8 cellular contexts compared by ENCODE assay signal in the genomic region with DNA sequence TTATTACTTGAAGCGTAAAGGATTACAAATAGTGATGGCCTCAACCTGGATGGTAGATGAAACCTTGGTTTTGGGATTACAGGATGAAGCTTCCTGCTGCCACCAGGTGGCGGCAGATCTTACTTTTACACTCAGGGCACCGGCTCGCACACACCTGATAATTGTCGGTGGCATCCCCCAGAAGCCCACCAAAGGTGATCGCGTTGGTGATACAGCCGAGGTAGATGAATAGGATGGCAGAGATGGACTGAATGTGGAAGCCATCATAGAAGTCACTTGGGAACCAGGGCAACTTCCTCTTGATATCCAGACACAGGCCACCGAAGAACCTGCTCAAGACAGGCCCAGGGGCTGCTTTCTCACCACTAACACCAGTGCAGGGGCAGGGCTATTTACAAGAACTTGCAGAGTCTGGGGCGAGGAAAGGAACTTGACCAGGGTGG. TPM values are rescaled to one million over a fixed set of nuclear protein-coding genes. Genes with fewer than 3 reads are reported as not detected.
A peak's percentile ranks its signal among the peaks of the same experiment; 100 is the strongest.
DNase-seq lines count a peak whose midpoint lies in the region; ATAC-seq and TF ChIP-seq lines count a peak whose summit lies in the region.

No MANE protein-coding gene starts in this region.

- no peak overlapping the region for H3K27ac Mint-ChIP-seq in natural killer cell
- no peak overlapping the region for H3K27ac Mint-ChIP-seq in natural killer cell treated with Interleukin-12 subunit alpha and Interleukin-12 subunit beta and Interleukin-15 and Interleukin-18, amount 100 ng/mL, for 72 hours
- no peak overlapping the region for H3K27ac Mint-ChIP-seq in effector memory CD8-positive, alpha-beta T cell

- peak in 2 of 3 donors; percentile 63 to 68 for ATAC-seq in natural killer cell
- ATAC-seq in natural killer cell treated with Interleukin-12 subunit alpha and Interleukin-12 subunit beta and Interleukin-15 and Interleukin-18, amount 100 ng/mL, for 72 hours, result no peak
- ATAC-seq in effector memory CD8-positive, alpha-beta T cell (replicated peaks), result peak; percentile 67

- intact Hi-C loops in natural killer cell (cut with micrococcal nuclease), result loop anchor here (1.0 to 2.0 kb wide), 3 partner anchors 85 to 283 kb away; no protein-coding TSS in a partner anchor

- no peaks in the 10 kb centered on the region for H3K9me3 Mint-ChIP-seq in natural killer cell
- no peaks in the 10 kb centered on the region for H3K9me3 Mint-ChIP-seq in natural killer cell treated with Interleukin-12 subunit alpha and Interleukin-12 subunit beta and Interleukin-15 and Interleukin-18, amount 100 ng/mL, for 72 hours
- H3K9me3 Mint-ChIP-seq in effector memory CD8-positive, alpha-beta T cell, result no peaks in the 10 kb centered on the region

- TF ChIP-seq CTCF in natural killer cell (IDR thresholded peaks at IDR 0.05), result peak; percentile 81

- no peaks in the 10 kb centered on the region for H3K36me3 Mint-ChIP-seq in natural killer cell
- no peaks in the 10 kb centered on the region for H3K36me3 Mint-ChIP-seq in natural killer cell treated with Interleukin-12 subunit alpha and Interleukin-12 subunit beta and Interleukin-15 and Interleukin-18, amount 100 ng/mL, for 72 hours
- H3K36me3 Mint-ChIP-seq in effector memory CD8-positive, alpha-beta T cell (ENCODE audit: insufficient read depth), result peaks cover 9% of the 10 kb centered on the region

- H3K4me3 Mint-ChIP-seq in natural killer cell, result no peak overlapping the region
- no peak overlapping the region for H3K4me3 Mint-ChIP-seq in natural killer cell treated with Interleukin-12 subunit alpha and Interleukin-12 subunit beta and Interleukin-15 and Interleukin-18, amount 100 ng/mL, for 72 hours
- no peak overlapping the region for H3K4me3 Mint-ChIP-seq in effector memory CD8-positive, alpha-beta T cell

- H3K4me1 Mint-ChIP-seq in natural killer cell, result peaks cover 0 to 3% of the 10 kb centered on the region in 2 donors
- H3K4me1 Mint-ChIP-seq in natural killer cell treated with Interleukin-12 subunit alpha and Interleukin-12 subunit beta and Interleukin-15 and Interleukin-18, amount 100 ng/mL, for 72 hours (ENCODE audit: low read depth in 2 of 2), result peaks cover 0 to 6% of the 10 kb centered on the region in 2 donors
- no peaks in the 10 kb centered on the region for H3K4me1 Mint-ChIP-seq in effector memory CD8-positive, alpha-beta T cell (ENCODE audit: low read depth in 2 of 2)

- no peaks in the 10 kb centered on the region for H3K27me3 Mint-ChIP-seq in natural killer cell (ENCODE audit: low read depth in 2 of 2)
- H3K27me3 Mint-ChIP-seq in natural killer cell treated with Interleukin-12 subunit alpha and Interleukin-12 subunit beta and Interleukin-15 and Interleukin-18, amount 100 ng/mL, for 72 hours, result no peaks in the 10 kb centered on the region
- H3K27me3 Mint-ChIP-seq in effector memory CD8-positive, alpha-beta T cell, result no peaks in the 10 kb centered on the region

- DNase-seq in natural killer cell, result peak; percentile 46
- DNase-seq in natural killer cell treated with Interleukin-12 subunit alpha and Interleukin-12 subunit beta and Interleukin-15 and Interleukin-18, amount 100 ng/mL, for 72 hours (ENCODE audit: low spot score), result no peak
- DNase-seq in NCI-H2171 treated with DMSO at 0.1 percent for 48 hours (lab: John Stamatoyannopoulos, UW), result peak; percentile 40
- DNase-seq in activated CD4-positive, alpha-beta T cell treated with anti-CD3 and anti-CD28 coated beads, Interleukin-2, amount 50 U/mL, for 4 hours, result peak; percentile 47 to 53
- peak; percentile 35 to 50 (median 46) for DNase-seq in effector memory CD8-positive, alpha-beta T cell
- peak; percentile 37 for DNase-seq in mucosa of gallbladder (ENCODE audit: low spot score)
- DNase-seq in stromal cell of bone marrow (ENCODE audit: low read depth), result peak; percentile 13
- DNase-seq in GOT3 (lab: John Stamatoyannopoulos, UW), result no peak

RNA-seq across cellular contexts. Expression of a gene that starts 51.8 kb away (rescaled TPM):
- total RNA-seq in natural killer cell (10 to 100 TPM; 28.7 to 41.1 (median 40.5) TPM), mucosa of gallbladder (26.2 TPM)
- 100 to 1,000 TPM; 384 to 480 TPM for total RNA-seq in natural killer cell treated with Interleukin-12 subunit alpha and Interleukin-12 subunit beta and Interleukin-15 and Interleukin-18, amount 100 ng/mL, for 72 hours

Comparison
In these comparisons a context has a peak if more than half of its experiments do, and no peak if none do; other contexts are left out.
1. ATAC-seq: peak in natural killer cell (2 of 3) and effector memory CD8-positive, alpha-beta T cell (single experiment); none in natural killer cell treated with Interleukin-12 subunit alpha and Interleukin-12 subunit beta and Interleukin-15 and Interleukin-18, amount 100 ng/mL, for 72 hours (0 of 2).
2. DNase-seq: peak in natural killer cell (single experiment), NCI-H2171 treated with DMSO at 0.1 percent for 48 hours (single experiment), activated CD4-positive, alpha-beta T cell treated with anti-CD3 and anti-CD28 coated beads, Interleukin-2, amount 50 U/mL, for 4 hours (2 of 2), effector memory CD8-positive, alpha-beta T cell (3 of 3), mucosa of gallbladder (single experiment) and stromal cell of bone marrow (single experiment); none in natural killer cell treated with Interleukin-12 subunit alpha and Interleukin-12 subunit beta and Interleukin-15 and Interleukin-18, amount 100 ng/mL, for 72 hours (single experiment) and GOT3 (single experiment).
3. RNA of a gene that starts 51.8 kb away (total RNA-seq): 384 to 480 TPM in natural killer cell treated with Interleukin-12 subunit alpha and Interleukin-12 subunit beta and Interleukin-15 and Interleukin-18, amount 100 ng/mL, for 72 hours; 28.7 to 41.1 TPM in natural killer cell and 26.2 TPM in mucosa of gallbladder (single experiment); every median in the first group is over 4 times any median in the second.